ENCODE assay signal across 16 cellular contexts in the genomic region with DNA sequence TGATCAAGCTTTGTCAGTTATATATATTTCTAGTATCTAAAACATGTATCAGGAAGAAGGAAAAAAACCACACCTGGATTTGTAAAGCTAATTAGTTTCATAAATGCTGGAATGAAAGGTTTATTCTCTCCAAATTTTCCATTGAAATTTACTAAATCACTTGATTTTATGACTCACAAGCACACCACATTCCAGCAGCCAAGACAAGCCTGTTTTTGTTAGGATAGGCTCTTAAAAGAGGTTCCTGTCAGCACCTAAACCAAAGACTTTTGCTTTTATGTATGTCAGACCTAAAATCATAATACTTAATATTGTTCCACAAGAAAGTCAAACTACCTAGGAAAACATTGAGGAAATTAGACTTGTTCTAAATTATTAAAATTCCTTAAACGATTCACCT.
DNase-seq lines count a peak whose midpoint lies in the region; ATAC-seq and TF ChIP-seq lines count a peak whose summit lies in the region.
"Had no signal": no experiment of that assay in that cellular context is flagged by ENCODE, and none has a peak within 500 bp of the region (broad histone marks: within the 10 kb centered on the region; RNA-seq: fewer than 3 reads in every experiment).

No MANE protein-coding gene starts in this region.

- no peak overlapping the region for H3K4me3 ChIP-seq in PC-3 (ENCODE audit: low read length)
- no peak overlapping the region for H3K4me3 ChIP-seq in ovary
- H3K4me3 ChIP-seq: neural progenitor cell had no signal

- no peaks in the 10 kb centered on the region for H3F3A ChIP-seq in PC-3 (ENCODE audit: low read length, unreplicated experiment)

- H3K36me3 ChIP-seq in PC-3 (ENCODE audit: low read depth, low read length) (peaks cover 4% of the 10 kb centered on the region; the same call in 1 of the 2 replicates), ovary (no peaks in the 10 kb centered on the region)

- intact Hi-C loops in PC-3 (cut with micrococcal nuclease): no loop called here
- intact Hi-C loops in ovary (cut with DNase I): no loop called here

- no peak overlapping the region for H2AFZ ChIP-seq in PC-3 (ENCODE audit: low read length)
- H2AFZ ChIP-seq: neural progenitor cell had no signal

- no TSS peak for BruUV-seq in PC-3 (replicated peaks; lab: Mats Ljungman, UMichigan)

- H3K9me2 ChIP-seq in PC-3 (replicated peaks; ENCODE audit: low read length): no peaks in the 10 kb centered on the region

- H3K27me3 ChIP-seq in PC-3 (ENCODE audit: low read length): no peaks in the 10 kb centered on the region
- H3K27me3 ChIP-seq in ovary: no peaks in the 10 kb centered on the region
- H3K27me3 ChIP-seq: neural progenitor cell had no signal

- no peak overlapping the region for H3K9ac ChIP-seq in PC-3 (ENCODE audit: low read length)
- H3K9ac ChIP-seq: neural progenitor cell had no signal

- H3K27ac ChIP-seq in PC-3 (ENCODE audit: low read length) (no peak overlapping the region), epithelial cell of prostate (peak overlapping the region; percentile 18), ovary (no peak overlapping the region)
- H3K27ac ChIP-seq: neural progenitor cell had no signal

- no peaks in the 10 kb centered on the region for H3K79me2 ChIP-seq in PC-3 (ENCODE audit: low read length)

- CTCF ChIA-PET in PC-3 (lab: Charles Lee): no interaction called here

- WGBS in ovary, 3 donors: 10 to 28% (median 13%) methylated on average over 1 of the region's 1 CpG

- H3K4me2 ChIP-seq in PC-3 (ENCODE audit: low read length): no peak overlapping the region
- H3K4me2 ChIP-seq: neural progenitor cell had no signal

- TF ChIP-seq POLR2A in ovary (IDR thresholded peaks at IDR 0.05): no peak

- TF ChIP-seq EP300 in ovary (IDR thresholded peaks at IDR 0.05): no peak

- no peaks in the 10 kb centered on the region for H4K20me1 ChIP-seq in PC-3 (ENCODE audit: low read length)

- no peaks in the 10 kb centered on the region for H3K9me3 ChIP-seq in PC-3 (ENCODE audit: low read length)
- no peaks in the 10 kb centered on the region for H3K9me3 ChIP-seq in ovary

- POLR2A ChIA-PET in PC-3 (lab: Charles Lee; ENCODE audit: unreplicated experiment): no interaction called here

- no peak for TF ChIP-seq CTCF in PC-3 (conservative IDR thresholded peaks at IDR 0.05; ENCODE audit: low read depth, low read length)
- no peak for TF ChIP-seq CTCF in ovary (IDR thresholded peaks at IDR 0.05)

- DNase-seq in A172 (ENCODE audit: low spot score): peak; percentile 23
- peak; percentile 39 for DNase-seq in PC-3
- no peak for DNase-seq in epithelial cell of prostate (ENCODE audit: low read depth, low spot score)
- DNase-seq in lung microvascular endothelial cell (ENCODE audit: low read depth in 2 of 2): peak; percentile 36 to 40
- no peak for DNase-seq in NCI-H2171 treated with DMSO at 0.1 percent for 48 hours (lab: John Stamatoyannopoulos, UW)
- DNase-seq in ovary: no peak
- DNase-seq in NCI-H187 (lab: John Stamatoyannopoulos, UW): no peak
- no peak for DNase-seq in NCI-H2171 (lab: John Stamatoyannopoulos, UW)
- DNase-seq: activated naive CD4-positive, alpha-beta T cell treated with anti-CD3 and anti-CD28 coated beads, Interleukin-2, amount 50 U/mL, for 16 hours; DND-41; effector CD4-positive, alpha-beta T cell; NCI-H1417; stimulated activated CD4-positive, alpha-beta T cell treated with anti-CD3 and anti-CD28 coated beads, Interleukin-1b, Interleukin-23, amount 100 ng/mL, for 48 hours; stimulated activated naive CD4-positive, alpha-beta T cell; T-helper 9 cell had no signal

- ATAC-seq in PC-3: peak; percentile 71

- H3K4me1 ChIP-seq in PC-3 (ENCODE audit: insufficient read depth, low read length) (peaks cover 8% of the 10 kb centered on the region), ovary (ENCODE audit: insufficient read depth) (no peaks in the 10 kb centered on the region)
- H3K4me1 ChIP-seq: neural progenitor cell had no signal

Comparison
In these comparisons a context has a peak if more than half of its experiments do, and no peak if none do; other contexts are left out.
1. DNase-seq: peak in A172 (single experiment), PC-3 (single experiment) and lung microvascular endothelial cell (2 of 2); none in epithelial cell of prostate (single experiment), NCI-H2171 treated with DMSO at 0.1 percent for 48 hours (single experiment), ovary (0 of 5), NCI-H187 (0 of 2) and NCI-H2171 (single experiment).